Comparison of ENCODE assay signal across 1 cellular context in genomic region chr4:171629182-171629581, GRCh38.
TF ChIP-seq lines count a peak whose summit lies in the region.

No MANE protein-coding gene starts in this region.

TF ChIP-seq in HepG2, 621 proteins besides CTCF, POLR2A, EP300 and RAD21 (continued from another document):
- no peak for TF ChIP-seq DPF2 (CRISPR knock-in tag; IDR thresholded peaks at IDR 0.05; ENCODE audit: borderline replicate concordance, low read depth)
- TF ChIP-seq ZFP36L1 (CRISPR knock-in tag; IDR thresholded peaks at IDR 0.05): no peak
- TF ChIP-seq, protein P1, sequence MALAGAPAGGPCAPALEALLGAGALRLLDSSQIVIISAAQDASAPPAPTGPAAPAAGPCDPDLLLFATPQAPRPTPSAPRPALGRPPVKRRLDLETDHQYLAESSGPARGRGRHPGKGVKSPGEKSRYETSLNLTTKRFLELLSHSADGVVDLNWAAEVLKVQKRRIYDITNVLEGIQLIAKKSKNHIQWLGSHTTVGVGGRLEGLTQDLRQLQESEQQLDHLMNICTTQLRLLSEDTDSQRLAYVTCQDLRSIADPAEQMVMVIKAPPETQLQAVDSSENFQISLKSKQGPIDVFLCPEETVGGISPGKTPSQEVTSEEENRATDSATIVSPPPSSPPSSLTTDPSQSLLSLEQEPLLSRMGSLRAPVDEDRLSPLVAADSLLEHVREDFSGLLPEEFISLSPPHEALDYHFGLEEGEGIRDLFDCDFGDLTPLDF (CRISPR knock-in tag; IDR thresholded peaks at IDR 0.05): no peak
- TF ChIP-seq, protein P2, sequence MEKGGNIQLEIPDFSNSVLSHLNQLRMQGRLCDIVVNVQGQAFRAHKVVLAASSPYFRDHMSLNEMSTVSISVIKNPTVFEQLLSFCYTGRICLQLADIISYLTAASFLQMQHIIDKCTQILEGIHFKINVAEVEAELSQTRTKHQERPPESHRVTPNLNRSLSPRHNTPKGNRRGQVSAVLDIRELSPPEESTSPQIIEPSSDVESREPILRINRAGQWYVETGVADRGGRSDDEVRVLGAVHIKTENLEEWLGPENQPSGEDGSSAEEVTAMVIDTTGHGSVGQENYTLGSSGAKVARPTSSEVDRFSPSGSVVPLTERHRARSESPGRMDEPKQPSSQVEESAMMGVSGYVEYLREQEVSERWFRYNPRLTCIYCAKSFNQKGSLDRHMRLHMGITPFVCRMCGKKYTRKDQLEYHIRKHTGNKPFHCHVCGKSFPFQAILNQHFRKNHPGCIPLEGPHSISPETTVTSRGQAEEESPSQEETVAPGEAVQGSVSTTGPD (CRISPR knock-in tag; IDR thresholded peaks at IDR 0.05): no peak
- no peak for TF ChIP-seq MBNL3 (CRISPR knock-in tag; conservative IDR thresholded peaks at IDR 0.05)
- TF ChIP-seq ZNF136 (CRISPR knock-in tag; IDR thresholded peaks at IDR 0.05; ENCODE audit: low read depth): no peak
